ENCODE assay signal across 1 cellular context in genomic region chr14:23055147-23055550, GRCh38.
TF ChIP-seq lines count a peak whose summit lies in the region.

No MANE protein-coding gene starts in this region.

TF ChIP-seq in IMR-90, 13 proteins besides CTCF, POLR2A, EP300 and RAD21:
- TF ChIP-seq MAZ (IDR thresholded peaks at IDR 0.05; ENCODE audit: borderline replicate concordance, low read depth, low read length) = no peak
- TF ChIP-seq NFE2L2 (IDR thresholded peaks at IDR 0.05; ENCODE audit: low read depth, low read length) = no peak
- TF ChIP-seq MXI1 (IDR thresholded peaks at IDR 0.05; ENCODE audit: borderline replicate concordance, low read depth, low read length) = no peak
- no peak for TF ChIP-seq SMC3 (IDR thresholded peaks at IDR 0.05; ENCODE audit: low read depth, low read length)
